Comparison of ENCODE assay signal across 1 cellular context in the genomic region with DNA sequence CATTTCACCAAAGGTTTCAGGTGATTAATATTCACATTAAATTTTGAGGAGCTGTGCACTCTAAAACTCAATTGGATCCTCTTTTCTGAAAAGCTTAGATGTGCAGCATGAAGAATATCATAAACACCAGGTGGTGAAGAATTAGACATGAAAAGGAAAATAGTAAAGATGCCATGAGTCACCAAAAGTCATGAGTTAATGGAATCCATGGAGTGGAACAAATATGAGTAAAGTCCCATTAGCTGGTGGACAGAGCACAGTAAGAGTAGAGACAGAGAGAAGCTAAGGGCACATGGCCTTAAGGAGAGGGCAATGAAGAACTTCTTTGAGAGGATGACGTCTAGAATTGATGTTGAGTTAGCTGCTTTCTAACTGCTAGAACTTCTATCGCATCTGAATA.
TF ChIP-seq lines count a peak whose summit lies in the region.

No MANE protein-coding gene starts in this region.

TF ChIP-seq in IMR-90, 13 proteins besides CTCF, POLR2A, EP300 and RAD21 (continued from another document):
- TF ChIP-seq USF2 (IDR thresholded peaks at IDR 0.05; ENCODE audit: low read depth, low read length) (no peak), RFX5 (IDR thresholded peaks at IDR 0.05; ENCODE audit: low read depth, low read length) (no peak)
